In the genomic region with DNA sequence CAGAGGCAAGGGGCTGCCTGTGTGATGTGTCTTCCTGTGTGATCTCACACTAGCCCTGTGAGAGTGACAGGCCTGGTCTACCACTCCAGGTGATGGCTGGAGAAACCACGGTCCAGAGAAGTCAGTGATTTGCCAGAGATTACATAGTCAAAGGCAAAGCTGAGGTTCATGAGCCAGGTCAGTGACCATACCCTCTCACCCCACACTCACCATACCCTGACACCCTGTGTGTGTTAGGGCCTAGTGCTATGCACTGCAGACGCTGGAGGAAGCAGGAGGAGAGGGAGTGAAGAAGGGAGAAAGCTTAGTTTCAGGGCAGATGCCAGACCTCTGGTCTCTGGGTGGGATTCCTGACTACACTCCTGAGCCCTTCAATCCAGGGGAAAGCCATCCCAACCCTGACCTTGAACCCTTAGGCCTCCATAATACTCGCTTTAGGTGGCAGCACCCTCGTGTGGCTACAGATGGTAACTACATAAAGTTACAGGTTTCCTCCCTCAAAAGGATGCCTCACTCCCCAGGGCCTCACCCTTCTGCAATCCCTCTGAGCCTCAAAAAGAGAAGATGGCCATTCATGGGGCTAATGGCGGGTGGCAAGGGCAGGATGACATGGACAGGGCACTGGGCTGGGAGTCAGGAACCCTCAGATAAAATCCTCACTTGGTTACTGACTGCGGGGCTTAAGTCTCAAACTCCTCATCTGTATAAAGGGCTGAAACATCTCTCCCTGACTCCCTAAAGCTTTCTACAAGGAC, we compare ENCODE assay signal across 1 cellular context.
TF ChIP-seq lines count a peak whose summit lies in the region.

No MANE protein-coding gene starts in this region.

TF ChIP-seq in K562, 482 proteins besides CTCF, POLR2A, EP300 and RAD21 (continued from another document and continues in another):
- TF ChIP-seq, protein P1, sequence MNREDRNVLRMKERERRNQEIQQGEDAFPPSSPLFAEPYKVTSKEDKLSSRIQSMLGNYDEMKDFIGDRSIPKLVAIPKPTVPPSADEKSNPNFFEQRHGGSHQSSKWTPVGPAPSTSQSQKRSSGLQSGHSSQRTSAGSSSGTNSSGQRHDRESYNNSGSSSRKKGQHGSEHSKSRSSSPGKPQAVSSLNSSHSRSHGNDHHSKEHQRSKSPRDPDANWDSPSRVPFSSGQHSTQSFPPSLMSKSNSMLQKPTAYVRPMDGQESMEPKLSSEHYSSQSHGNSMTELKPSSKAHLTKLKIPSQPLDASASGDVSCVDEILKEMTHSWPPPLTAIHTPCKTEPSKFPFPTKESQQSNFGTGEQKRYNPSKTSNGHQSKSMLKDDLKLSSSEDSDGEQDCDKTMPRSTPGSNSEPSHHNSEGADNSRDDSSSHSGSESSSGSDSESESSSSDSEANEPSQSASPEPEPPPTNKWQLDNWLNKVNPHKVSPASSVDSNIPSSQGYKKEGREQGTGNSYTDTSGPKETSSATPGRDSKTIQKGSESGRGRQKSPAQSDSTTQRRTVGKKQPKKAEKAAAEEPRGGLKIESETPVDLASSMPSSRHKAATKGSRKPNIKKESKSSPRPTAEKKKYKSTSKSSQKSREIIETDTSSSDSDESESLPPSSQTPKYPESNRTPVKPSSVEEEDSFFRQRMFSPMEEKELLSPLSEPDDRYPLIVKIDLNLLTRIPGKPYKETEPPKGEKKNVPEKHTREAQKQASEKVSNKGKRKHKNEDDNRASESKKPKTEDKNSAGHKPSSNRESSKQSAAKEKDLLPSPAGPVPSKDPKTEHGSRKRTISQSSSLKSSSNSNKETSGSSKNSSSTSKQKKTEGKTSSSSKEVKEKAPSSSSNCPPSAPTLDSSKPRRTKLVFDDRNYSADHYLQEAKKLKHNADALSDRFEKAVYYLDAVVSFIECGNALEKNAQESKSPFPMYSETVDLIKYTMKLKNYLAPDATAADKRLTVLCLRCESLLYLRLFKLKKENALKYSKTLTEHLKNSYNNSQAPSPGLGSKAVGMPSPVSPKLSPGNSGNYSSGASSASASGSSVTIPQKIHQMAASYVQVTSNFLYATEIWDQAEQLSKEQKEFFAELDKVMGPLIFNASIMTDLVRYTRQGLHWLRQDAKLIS (CRISPR knock-in tag; IDR thresholded peaks at IDR 0.05), result no peak
- TF ChIP-seq MCM5 (IDR thresholded peaks at IDR 0.05; ENCODE audit: low read depth) (no peak), SRF (CRISPR knock-in tag; IDR thresholded peaks at IDR 0.05) (peak in 1 of 2 experiments; percentile 37; a peak in 1 of 4 replicates), ZNF740 (CRISPR knock-in tag; IDR thresholded peaks at IDR 0.05) (no peak), ZNF740 (tag; IDR thresholded peaks at IDR 0.05) (0 out of 4 replicates have a peak, but pooled peaks of 1 of the 2 experiments have one; percentile 11), ESRRA (IDR thresholded peaks at IDR 0.05; ENCODE audit: borderline replicate concordance, low read depth) (peak; percentile 93), ZNF280A (IDR thresholded peaks at IDR 0.05; ENCODE audit: low read depth, partially characterized antibody) (no peak), PHF8 (IDR thresholded peaks at IDR 0.05; ENCODE audit: borderline replicate concordance, low read length) (no peak), MCM3 (IDR thresholded peaks at IDR 0.05) (no peak), RCOR1 (IDR thresholded peaks at IDR 0.05; ENCODE audit: borderline replicate concordance in 1 of 2, low read depth in 2 of 2, low read length in 2 of 2) (no peak), CBFA2T2 (conservative IDR thresholded peaks at IDR 0.05) (0 out of 2 replicates have a peak, but pooled peaks have one; percentile 2), ZFPM2 (CRISPR knock-in tag; IDR thresholded peaks at IDR 0.05) (no peak), BACH1 (tag; IDR thresholded peaks at IDR 0.05) (no peak), BRD9 (IDR thresholded peaks at IDR 0.05; ENCODE audit: low read depth, partially characterized antibody) (peak; percentile 77), PRPF4 (IDR thresholded peaks at IDR 0.05; ENCODE audit: insufficient read depth, low read depth, low read length, poor library complexity, severe bottlenecking) (no peak), ATF1 (CRISPR knock-in tag; IDR thresholded peaks at IDR 0.05) (no peak), ATF1 (tag; IDR thresholded peaks at IDR 0.05) (no peak), EWSR1 (IDR thresholded peaks at IDR 0.05; ENCODE audit: borderline replicate concordance, low read depth, partially characterized antibody) (no peak), ETV1 (tag; conservative IDR thresholded peaks at IDR 0.05; ENCODE audit: low read depth) (0 out of 2 replicates have a peak, but pooled peaks have one; percentile 7), TCF3 (CRISPR knock-in tag; IDR thresholded peaks at IDR 0.05) (no peak), CHD1 (IDR thresholded peaks at IDR 0.05; ENCODE audit: low read length) (no peak), ZNF12 (CRISPR knock-in tag; IDR thresholded peaks at IDR 0.05) (no peak), CREM (IDR thresholded peaks at IDR 0.05; ENCODE audit: low read depth) (no peak), DNMT1 (IDR thresholded peaks at IDR 0.05) (no peak), FUS (optimal IDR thresholded peaks at IDR 0.05; ENCODE audit: low read depth, low read length) (no peak), ZNF561 (CRISPR knock-in tag; conservative IDR thresholded peaks at IDR 0.05) (no peak), GATAD2B (IDR thresholded peaks at IDR 0.05; ENCODE audit: borderline replicate concordance) (no peak), NR1H2 (CRISPR knock-in tag; IDR thresholded peaks at IDR 0.05) (no peak), SNAPC5 (CRISPR knock-in tag; IDR thresholded peaks at IDR 0.05) (no peak), ADNP (tag; IDR thresholded peaks at IDR 0.05) (no peak), HMBOX1 (IDR thresholded peaks at IDR 0.05) (no peak), POLR2AphosphoS5 (IDR thresholded peaks at IDR 0.05; ENCODE audit: control insufficient read depth, insufficient read depth, low read depth, low read length) (no peak), ZNF507 (tag; conservative IDR thresholded peaks at IDR 0.05) (no peak), COPS2 (conservative IDR thresholded peaks at IDR 0.05) (no peak), PHB (CRISPR knock-in tag; IDR thresholded peaks at IDR 0.05) (no peak), ATF7 (IDR thresholded peaks at IDR 0.05) (peak; percentile 48), BCL6 (CRISPR knock-in tag; IDR thresholded peaks at IDR 0.05) (no peak), SIX5 (IDR thresholded peaks at IDR 0.05; ENCODE audit: borderline replicate concordance in 1 of 2, insufficient read depth in 1 of 2, low read depth in 1 of 2, low read length in 2 of 2) (no peak), ZNF282 (CRISPR knock-in tag; IDR thresholded peaks at IDR 0.05) (no peak), SNIP1 (IDR thresholded peaks at IDR 0.05; ENCODE audit: low read depth) (no peak), HDAC2 (IDR thresholded peaks at IDR 0.05) (peak; percentile 21; the same call in 1 of the 2 replicates), EZH2 (IDR thresholded peaks at IDR 0.05; ENCODE audit: borderline replicate concordance, low read depth, low read length) (no peak), KAT2B (IDR thresholded peaks at IDR 0.05; ENCODE audit: low read depth, low read length) (no peak), LEF1 (IDR thresholded peaks at IDR 0.05) (no peak), ESRRB (CRISPR knock-in tag; IDR thresholded peaks at IDR 0.05; ENCODE audit: borderline replicate concordance) (no peak), ZNF316 (IDR thresholded peaks at IDR 0.05) (no peak), CBX2 (IDR thresholded peaks at IDR 0.05; ENCODE audit: insufficient read depth, low read length, poor library complexity, severe bottlenecking) (no peak), ZBTB7A (IDR thresholded peaks at IDR 0.05; ENCODE audit: borderline replicate concordance, control insufficient read depth, low read depth, low read length) (no peak), ZNF77 (CRISPR knock-in tag; IDR thresholded peaks at IDR 0.05) (no peak), NFRKB (IDR thresholded peaks at IDR 0.05; ENCODE audit: low read depth) (no peak), TAF1 (IDR thresholded peaks at IDR 0.05; ENCODE audit: control insufficient read depth, extremely low read depth, insufficient read depth, low read length, severe bottlenecking) (no peak), ZNF408 (CRISPR knock-in tag; IDR thresholded peaks at IDR 0.05; ENCODE audit: low read depth) (no peak), FOXA1 (IDR thresholded peaks at IDR 0.05; ENCODE audit: borderline replicate concordance) (no peak), PCBP2 (IDR thresholded peaks at IDR 0.05; ENCODE audit: low read depth, low read length, poor library complexity, severe bottlenecking) (no peak), JUNB (CRISPR knock-in tag; conservative IDR thresholded peaks at IDR 0.05) (no peak), MTF1 (CRISPR knock-in tag; IDR thresholded peaks at IDR 0.05; ENCODE audit: borderline replicate concordance) (no peak), ZNF174 (CRISPR knock-in tag; IDR thresholded peaks at IDR 0.05) (no peak), ID3 (CRISPR knock-in tag; IDR thresholded peaks at IDR 0.05) (no peak), ID3 (tag; IDR thresholded peaks at IDR 0.05) (0 out of 2 replicates have a peak, but pooled peaks have one; percentile 20), SMC3 (conservative IDR thresholded peaks at IDR 0.05; ENCODE audit: insufficient read depth, low read depth, low read length) (peak; percentile 92), SMAD3 (CRISPR knock-in tag; conservative IDR thresholded peaks at IDR 0.05) (no peak), ZSCAN29 (IDR thresholded peaks at IDR 0.05) (no peak), ERF (CRISPR knock-in tag; IDR thresholded peaks at IDR 0.05) (no peak; the same call in 1 of the 2 replicates), XRCC5 (IDR thresholded peaks at IDR 0.05; ENCODE audit: low read depth, low read length) (peak; percentile 71; the same call in 1 of the 2 replicates), THRAP3 (IDR thresholded peaks at IDR 0.05; ENCODE audit: borderline replicate concordance) (no peak), ILF3 (IDR thresholded peaks at IDR 0.05; ENCODE audit: borderline replicate concordance) (no peak), SNRNP70 (optimal IDR thresholded peaks at IDR 0.05; ENCODE audit: low read depth, low read length) (no peak)
- TF ChIP-seq, protein P2, sequence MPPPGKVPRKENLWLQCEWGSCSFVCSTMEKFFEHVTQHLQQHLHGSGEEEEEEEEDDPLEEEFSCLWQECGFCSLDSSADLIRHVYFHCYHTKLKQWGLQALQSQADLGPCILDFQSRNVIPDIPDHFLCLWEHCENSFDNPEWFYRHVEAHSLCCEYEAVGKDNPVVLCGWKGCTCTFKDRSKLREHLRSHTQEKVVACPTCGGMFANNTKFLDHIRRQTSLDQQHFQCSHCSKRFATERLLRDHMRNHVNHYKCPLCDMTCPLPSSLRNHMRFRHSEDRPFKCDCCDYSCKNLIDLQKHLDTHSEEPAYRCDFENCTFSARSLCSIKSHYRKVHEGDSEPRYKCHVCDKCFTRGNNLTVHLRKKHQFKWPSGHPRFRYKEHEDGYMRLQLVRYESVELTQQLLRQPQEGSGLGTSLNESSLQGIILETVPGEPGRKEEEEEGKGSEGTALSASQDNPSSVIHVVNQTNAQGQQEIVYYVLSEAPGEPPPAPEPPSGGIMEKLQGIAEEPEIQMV (tag; conservative IDR thresholded peaks at IDR 0.05; ENCODE audit: low read depth), result no peak
- TF ChIP-seq, protein P3, sequence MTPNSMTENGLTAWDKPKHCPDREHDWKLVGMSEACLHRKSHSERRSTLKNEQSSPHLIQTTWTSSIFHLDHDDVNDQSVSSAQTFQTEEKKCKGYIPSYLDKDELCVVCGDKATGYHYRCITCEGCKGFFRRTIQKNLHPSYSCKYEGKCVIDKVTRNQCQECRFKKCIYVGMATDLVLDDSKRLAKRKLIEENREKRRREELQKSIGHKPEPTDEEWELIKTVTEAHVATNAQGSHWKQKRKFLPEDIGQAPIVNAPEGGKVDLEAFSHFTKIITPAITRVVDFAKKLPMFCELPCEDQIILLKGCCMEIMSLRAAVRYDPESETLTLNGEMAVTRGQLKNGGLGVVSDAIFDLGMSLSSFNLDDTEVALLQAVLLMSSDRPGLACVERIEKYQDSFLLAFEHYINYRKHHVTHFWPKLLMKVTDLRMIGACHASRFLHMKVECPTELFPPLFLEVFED (CRISPR knock-in tag; conservative IDR thresholded peaks at IDR 0.05), result 0 out of 2 replicates have a peak, but pooled peaks have one; percentile 14
